In the genomic region with DNA sequence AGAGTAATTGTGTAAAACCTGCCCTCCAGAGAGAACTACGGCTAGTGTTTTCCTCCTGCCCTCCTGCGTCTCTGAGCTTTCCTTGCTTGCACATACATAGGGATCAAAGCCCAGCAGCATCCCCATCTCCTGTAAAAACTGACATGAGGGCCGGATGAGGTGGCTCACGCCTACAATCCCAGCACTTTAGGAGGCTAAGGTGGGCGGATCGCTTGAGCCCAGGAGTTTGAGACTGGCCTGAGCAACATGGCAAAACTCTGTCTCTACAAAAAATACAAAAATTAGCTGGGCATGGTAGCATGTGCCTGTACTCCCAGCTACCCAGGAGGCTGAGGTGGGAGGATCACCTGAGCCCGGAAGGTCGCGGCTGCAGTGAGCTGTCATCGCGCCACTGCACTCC, we compare ENCODE assay signal across 18 cellular contexts. TPM values are rescaled to one million over a fixed set of nuclear protein-coding genes. Genes with fewer than 3 reads are reported as not detected.
DNase-seq lines count a peak whose midpoint lies in the region; ATAC-seq and TF ChIP-seq lines count a peak whose summit lies in the region.
"Had no signal": no experiment of that assay in that cellular context is flagged by ENCODE, and none has a peak within 500 bp of the region (broad histone marks: within the 10 kb centered on the region; RNA-seq: fewer than 3 reads in every experiment).

No MANE protein-coding gene starts in this region.

- H3K9me2 ChIP-seq in Loucy (replicated peaks; ENCODE audit: low read depth, low read length) = no peaks in the 10 kb centered on the region

- no peaks in the 10 kb centered on the region; the same call in 1 of the 2 replicates for H3F3A ChIP-seq in Loucy (ENCODE audit: low read depth)

- peaks cover 38% of the 10 kb centered on the region for H3K36me3 ChIP-seq in Loucy (ENCODE audit: insufficient read depth, low read length)
- H3K36me3 ChIP-seq in skeletal muscle tissue (ENCODE audit: control insufficient read depth in 3 of 3, insufficient read depth in 3 of 3, low read length in 3 of 3) = peaks cover 17 to 36% (median 27%) of the 10 kb centered on the region in 3 donors

- no peaks in the 10 kb centered on the region for H3K9me3 ChIP-seq in Loucy (ENCODE audit: insufficient read depth, low read depth, low read length)
- no peaks in the 10 kb centered on the region for H3K9me3 ChIP-seq in skeletal muscle tissue (ENCODE audit: control insufficient read depth in 3 of 3, low read length in 3 of 3)
- H3K9me3 ChIP-seq: esophagus squamous epithelium, SJSA1, upper lobe of left lung had no signal

- H3K79me2 ChIP-seq in Loucy (ENCODE audit: insufficient read depth, low read length) = no peaks in the 10 kb centered on the region

- peak overlapping the region; percentile 62 for H3K4me2 ChIP-seq in Loucy (ENCODE audit: low read depth, low read length, poor library complexity, severe bottlenecking)

- peak overlapping the region; percentile 8; the same call in 1 of the 2 replicates for H2AFZ ChIP-seq in Loucy (ENCODE audit: low read length)

- no peaks in the 10 kb centered on the region for H3K9me3 Mint-ChIP-seq in activated naive CD8-positive, alpha-beta T cell treated with anti-CD3 and anti-CD28 coated beads for 36 hours
- H3K9me3 Mint-ChIP-seq in activated naive CD8-positive, alpha-beta T cell treated with anti-CD3 and anti-CD28 coated beads, Interleukin-2, amount 50 U/mL, for 24 hours = no peaks in the 10 kb centered on the region
- H3K9me3 Mint-ChIP-seq in dendritic cell treated with granulocyte-macrophage colony-stimulating factor and Interleukin-4, amounts not matched to agents 40 ng/mL and 50 ng/mL, for 4 days = no peaks in the 10 kb centered on the region
- H3K9me3 Mint-ChIP-seq: WTC11 had no signal

- H3K27ac ChIP-seq in skeletal muscle tissue (ENCODE audit: low read depth, low read length) (peak overlapping the region; percentile 20), caudate nucleus (ENCODE audit: low read depth, low read length) (no peak overlapping the region)
- H3K27ac ChIP-seq: esophagus squamous epithelium, SJSA1 had no signal

- H3K9ac ChIP-seq in Loucy (ENCODE audit: low read depth, low read length, poor library complexity, severe bottlenecking) = peak overlapping the region; percentile 47
- no peak overlapping the region for H3K9ac ChIP-seq in skeletal muscle tissue (ENCODE audit: low read depth in 1 of 3, low read length in 3 of 3)

- DNase-seq in activated naive CD8-positive, alpha-beta T cell treated with anti-CD3 and anti-CD28 coated beads for 36 hours = no peak
- DNase-seq in activated naive CD8-positive, alpha-beta T cell treated with anti-CD3 and anti-CD28 coated beads, Interleukin-2, amount 50 U/mL, for 24 hours = no peak
- DNase-seq in caudate nucleus (lab: John Stamatoyannopoulos, UW) (no peak), SKM-1 (lab: John Stamatoyannopoulos, UW; ENCODE audit: unreplicated experiment) (no peak)
- DNase-seq: effector memory CD4-positive, alpha-beta T cell; esophagus squamous epithelium; KG1; NCI-H187 treated with DMSO at 0.1 percent for 48 hours; NCI-H226; NCI-H82; stimulated activated CD4-positive, alpha-beta T cell treated with anti-CD3 and anti-CD28 coated beads, Interleukin-4, amount 100 ng/mL, for 24 hours; upper lobe of left lung had no signal

- H3K36me3 Mint-ChIP-seq in activated naive CD8-positive, alpha-beta T cell treated with anti-CD3 and anti-CD28 coated beads for 36 hours = peaks cover 18% of the 10 kb centered on the region
- H3K36me3 Mint-ChIP-seq in activated naive CD8-positive, alpha-beta T cell treated with anti-CD3 and anti-CD28 coated beads, Interleukin-2, amount 50 U/mL, for 24 hours (ENCODE audit: low read depth) = peaks cover 37% of the 10 kb centered on the region
- H3K36me3 Mint-ChIP-seq in dendritic cell treated with granulocyte-macrophage colony-stimulating factor and Interleukin-4, amounts not matched to agents 40 ng/mL and 50 ng/mL, for 4 days (ENCODE audit: low read depth) = peaks cover 55% of the 10 kb centered on the region

- no peaks in the 10 kb centered on the region for H3K27me3 ChIP-seq in Loucy (ENCODE audit: insufficient read depth, low read length, poor library complexity, severe bottlenecking)
- H3K27me3 ChIP-seq in skeletal muscle tissue (ENCODE audit: control insufficient read depth in 3 of 3, insufficient read depth in 3 of 3, low read length in 3 of 3) = no peaks in the 10 kb centered on the region
- H3K27me3 ChIP-seq: esophagus squamous epithelium, SJSA1, upper lobe of left lung had no signal

- H3K4me1 ChIP-seq in Loucy (ENCODE audit: insufficient read depth, low read length, poor library complexity, severe bottlenecking) (peaks cover 32% of the 10 kb centered on the region), skeletal muscle tissue (ENCODE audit: control insufficient read depth in 3 of 3, insufficient read depth in 3 of 3, low read length in 3 of 3) (peaks cover 22 to 36% (median 24%) of the 10 kb centered on the region in 3 donors)

- H3K27ac Mint-ChIP-seq in activated naive CD8-positive, alpha-beta T cell treated with anti-CD3 and anti-CD28 coated beads for 36 hours = peak overlapping the region; percentile 69
- no peak overlapping the region for H3K27ac Mint-ChIP-seq in activated naive CD8-positive, alpha-beta T cell treated with anti-CD3 and anti-CD28 coated beads, Interleukin-2, amount 50 U/mL, for 24 hours
- H3K27ac Mint-ChIP-seq in dendritic cell treated with granulocyte-macrophage colony-stimulating factor and Interleukin-4, amounts not matched to agents 40 ng/mL and 50 ng/mL, for 4 days = peak overlapping the region; percentile 61
- H3K27ac Mint-ChIP-seq: WTC11 had no signal

- no peaks in the 10 kb centered on the region for H4K20me1 ChIP-seq in Loucy (ENCODE audit: insufficient read depth, low read length, poor library complexity, severe bottlenecking)

- no peak for ATAC-seq in activated naive CD8-positive, alpha-beta T cell treated with anti-CD3 and anti-CD28 coated beads, Interleukin-2, amount 50 U/mL, for 24 hours
- ATAC-seq in HG02852 (IDR thresholded peaks at IDR 0.05; ENCODE audit: unreplicated experiment) = no peak
- ATAC-seq: WTC11 had no signal

- H3K4me1 Mint-ChIP-seq in activated naive CD8-positive, alpha-beta T cell treated with anti-CD3 and anti-CD28 coated beads for 36 hours = peaks cover 13% of the 10 kb centered on the region
- H3K4me1 Mint-ChIP-seq in activated naive CD8-positive, alpha-beta T cell treated with anti-CD3 and anti-CD28 coated beads, Interleukin-2, amount 50 U/mL, for 24 hours = peaks cover 15% of the 10 kb centered on the region
- H3K4me1 Mint-ChIP-seq in dendritic cell treated with granulocyte-macrophage colony-stimulating factor and Interleukin-4, amounts not matched to agents 40 ng/mL and 50 ng/mL, for 4 days (ENCODE audit: low read depth) = peaks cover 53% of the 10 kb centered on the region
- H3K4me1 Mint-ChIP-seq: WTC11 had no signal

- peak overlapping the region; percentile 38 for H3K4me3 ChIP-seq in Loucy (ENCODE audit: low read length, poor library complexity, severe bottlenecking)
- H3K4me3 ChIP-seq in skeletal muscle tissue (ENCODE audit: low read length in 3 of 3) = no peak overlapping the region
- H3K4me3 ChIP-seq: esophagus squamous epithelium, SJSA1, upper lobe of left lung had no signal

- TF ChIP-seq CTCF in Loucy (conservative IDR thresholded peaks at IDR 0.05; ENCODE audit: low read length) = no peak

- intact Hi-C loops in dendritic cell treated with granulocyte-macrophage colony-stimulating factor and Interleukin-4, amounts not matched to agents 40 ng/mL and 50 ng/mL, for 4 days (cut with micrococcal nuclease) = no loop called here

- H3K4me3 Mint-ChIP-seq in activated naive CD8-positive, alpha-beta T cell treated with anti-CD3 and anti-CD28 coated beads for 36 hours = no peak overlapping the region
- H3K4me3 Mint-ChIP-seq in activated naive CD8-positive, alpha-beta T cell treated with anti-CD3 and anti-CD28 coated beads, Interleukin-2, amount 50 U/mL, for 24 hours = no peak overlapping the region
- no peak overlapping the region for H3K4me3 Mint-ChIP-seq in dendritic cell treated with granulocyte-macrophage colony-stimulating factor and Interleukin-4, amounts not matched to agents 40 ng/mL and 50 ng/mL, for 4 days
- H3K4me3 Mint-ChIP-seq: WTC11 had no signal

- no peaks in the 10 kb centered on the region for H3K27me3 Mint-ChIP-seq in activated naive CD8-positive, alpha-beta T cell treated with anti-CD3 and anti-CD28 coated beads for 36 hours
- H3K27me3 Mint-ChIP-seq in activated naive CD8-positive, alpha-beta T cell treated with anti-CD3 and anti-CD28 coated beads, Interleukin-2, amount 50 U/mL, for 24 hours = no peaks in the 10 kb centered on the region
- no peaks in the 10 kb centered on the region for H3K27me3 Mint-ChIP-seq in dendritic cell treated with granulocyte-macrophage colony-stimulating factor and Interleukin-4, amounts not matched to agents 40 ng/mL and 50 ng/mL, for 4 days

RNA-seq across cellular contexts. Expression of gene SMIM29, which starts 40.3 kb away (rescaled TPM):
- total RNA-seq in activated naive CD8-positive, alpha-beta T cell treated with anti-CD3 and anti-CD28 coated beads for 36 hours = 10 to 100 TPM; 13.1 to 14.2 TPM
- total RNA-seq in skeletal muscle tissue = 5.2 TPM

RNA-seq across cellular contexts. Expression of gene HMGA1, which starts 52.5 kb away (rescaled TPM):
- 100 to 1,000 TPM; 803 to 814 TPM for total RNA-seq in activated naive CD8-positive, alpha-beta T cell treated with anti-CD3 and anti-CD28 coated beads for 36 hours
- 20.4 TPM for total RNA-seq in skeletal muscle tissue

Comparison
In these comparisons a context has a peak if more than half of its experiments do, and no peak if none do; other contexts are left out.
1. RNA of gene HMGA1, which starts 52.5 kb away (total RNA-seq): 803 to 814 TPM in activated naive CD8-positive, alpha-beta T cell treated with anti-CD3 and anti-CD28 coated beads for 36 hours; 20.4 TPM in skeletal muscle tissue (single experiment); every median in the first group is over 10 times any median in the second.